In genomic region chrX:151082077-151082948, GRCh38 we compare ENCODE assay signal across 8 cellular contexts.
DNase-seq lines count a peak whose midpoint lies in the region; ATAC-seq and TF ChIP-seq lines count a peak whose summit lies in the region.

No MANE protein-coding gene starts in this region.

- ATAC-seq in HG02763 (IDR thresholded peaks at IDR 0.05; ENCODE audit: unreplicated experiment) = peak; percentile 94

- H3K4me3 ChIP-seq in WERI-Rb-1 (ENCODE audit: low read depth, low read length) = no peak overlapping the region
- no peak overlapping the region for H3K4me3 ChIP-seq in kidney epithelial cell (ENCODE audit: low read depth, low read length)

- H3K27me3 ChIP-seq in WERI-Rb-1 (ENCODE audit: insufficient read depth, low read depth, severe bottlenecking) = peaks cover 84% of the 10 kb centered on the region
- H3K27me3 ChIP-seq in kidney epithelial cell (ENCODE audit: control insufficient read depth, insufficient read depth, low read length) = no peaks in the 10 kb centered on the region

- H3K27ac ChIP-seq in WERI-Rb-1 (no peak overlapping the region), caudate nucleus (ENCODE audit: low read depth, low read length) (no peak overlapping the region)

- TF ChIP-seq CTCF in WERI-Rb-1 (IDR thresholded peaks at IDR 0.05; ENCODE audit: low read depth, low read length) (peak; percentile 93), kidney epithelial cell (IDR thresholded peaks at IDR 0.05; ENCODE audit: insufficient read depth, low read length, poor library complexity, severe bottlenecking) (peak; percentile 86)

- H3K36me3 ChIP-seq in WERI-Rb-1 (no peaks in the 10 kb centered on the region), kidney epithelial cell (ENCODE audit: control insufficient read depth, insufficient read depth, low read length) (no peaks in the 10 kb centered on the region)

- DNase-seq in SIG-M5 treated with dmso at 0.1 percent for 504 hours (lab: John Stamatoyannopoulos, UW; ENCODE audit: unreplicated experiment) (peak; percentile 43), SIG-M5 (lab: John Stamatoyannopoulos, UW) (no peak), NCI-H1694 (lab: John Stamatoyannopoulos, UW) (peak; percentile 35), WERI-Rb-1 (peak; percentile 77), caudate nucleus (lab: John Stamatoyannopoulos, UW) (peak in 55 of 61 donors; percentile 1 to 61 (median 29)), kidney epithelial cell (ENCODE audit: low read depth) (no peak)
- DNase-seq in stimulated activated CD4-positive, alpha-beta T cell treated with anti-CD3 and anti-CD28 coated beads, Interleukin-2, amount 100 ng/mL, for 24 hours = peak; percentile 67 to 70

- H3K9me3 ChIP-seq in WERI-Rb-1 (ENCODE audit: severe bottlenecking) = no peaks in the 10 kb centered on the region

Comparison
In these comparisons a context has a peak if more than half of its experiments do, and no peak if none do; other contexts are left out.
1. DNase-seq: peak in SIG-M5 treated with dmso at 0.1 percent for 504 hours (single experiment), NCI-H1694 (single experiment), WERI-Rb-1 (single experiment), caudate nucleus (55 of 61) and stimulated activated CD4-positive, alpha-beta T cell treated with anti-CD3 and anti-CD28 coated beads, Interleukin-2, amount 100 ng/mL, for 24 hours (2 of 2); none in SIG-M5 (single experiment) and kidney epithelial cell (single experiment).